In genomic region chr15:41928637-41929620, GRCh38 we compare ENCODE assay signal across 8 cellular contexts. TPM values are rescaled to one million over a fixed set of nuclear protein-coding genes. Genes with fewer than 3 reads are reported as not detected.
DNase-seq lines count a peak whose midpoint lies in the region; ATAC-seq and FAIRE-seq lines count a peak whose summit lies in the region.

No MANE protein-coding gene starts in this region.

- H3K36me3 Mint-ChIP-seq in dendritic cell treated with granulocyte-macrophage colony-stimulating factor and Interleukin-4, amounts not matched to agents 40 ng/mL and 50 ng/mL, for 4 days (ENCODE audit: low read depth): peaks cover 75% of the 10 kb centered on the region

- peak; percentile 72 for ATAC-seq in HG03108 (IDR thresholded peaks at IDR 0.05; ENCODE audit: unreplicated experiment)

- no peaks in the 10 kb centered on the region for H3K36me3 ChIP-seq in small intestine (ENCODE audit: control insufficient read depth in 2 of 2, insufficient read depth in 2 of 2, low read length in 2 of 2)

- H3K27ac ChIP-seq in small intestine (ENCODE audit: low read depth in 1 of 2, low read length in 1 of 2): peak overlapping the region in 1 of 2 donors; percentile 22

- DNase-seq in Ammon's horn (ENCODE audit: low spot score) (peak; percentile 41), GM19239 (ENCODE audit: insufficient read length, low spot score) (peak; percentile 51), frontal cortex (ENCODE audit: low spot score in 2 of 2) (no peak), NOMO-1 treated with DMSO at 0.1 percent for 48 hours (lab: John Stamatoyannopoulos, UW; ENCODE audit: unreplicated experiment) (no peak), small intestine (no peak)
- peak; percentile 38 for DNase-seq in stimulated activated CD8-positive, alpha-beta memory T cell treated with anti-CD3 and anti-CD28 coated beads, Interleukin-4, amount 100 ng/mL, for 48 hours

- H3K4me1 Mint-ChIP-seq in dendritic cell treated with granulocyte-macrophage colony-stimulating factor and Interleukin-4, amounts not matched to agents 40 ng/mL and 50 ng/mL, for 4 days (ENCODE audit: low read depth): peaks cover 72% of the 10 kb centered on the region

- no peaks in the 10 kb centered on the region for H3K27me3 ChIP-seq in small intestine (ENCODE audit: control insufficient read depth in 2 of 2, insufficient read depth in 2 of 2, low read length in 2 of 2)

- H3K4me1 ChIP-seq in small intestine (ENCODE audit: control insufficient read depth in 2 of 2, insufficient read depth in 1 of 2, low read depth in 1 of 2, low read length in 1 of 2): peaks cover 3 to 22% of the 10 kb centered on the region in 2 donors

- FAIRE-seq in GM19239 (lab: Jason Lieb, UNC) (peak; percentile 90), frontal cortex (lab: Jason Lieb, UNC) (no peak), small intestine (lab: Jason Lieb, UNC) (no peak)

- no peaks in the 10 kb centered on the region for H3K9me3 Mint-ChIP-seq in dendritic cell treated with granulocyte-macrophage colony-stimulating factor and Interleukin-4, amounts not matched to agents 40 ng/mL and 50 ng/mL, for 4 days

- H3K9me3 ChIP-seq in small intestine (ENCODE audit: control insufficient read depth, low read depth): no peaks in the 10 kb centered on the region

- WGBS in small intestine, 3 donors: 46 to 82% (median 71%) methylated on average over 16 of the region's 16 CpGs

- H3K4me3 Mint-ChIP-seq in dendritic cell treated with granulocyte-macrophage colony-stimulating factor and Interleukin-4, amounts not matched to agents 40 ng/mL and 50 ng/mL, for 4 days: no peak overlapping the region

- peak overlapping the region; percentile 75 for H3K27ac Mint-ChIP-seq in dendritic cell treated with granulocyte-macrophage colony-stimulating factor and Interleukin-4, amounts not matched to agents 40 ng/mL and 50 ng/mL, for 4 days

- intact Hi-C loops in dendritic cell treated with granulocyte-macrophage colony-stimulating factor and Interleukin-4, amounts not matched to agents 40 ng/mL and 50 ng/mL, for 4 days (cut with micrococcal nuclease): no loop called here

- H3K27me3 Mint-ChIP-seq in dendritic cell treated with granulocyte-macrophage colony-stimulating factor and Interleukin-4, amounts not matched to agents 40 ng/mL and 50 ng/mL, for 4 days: no peaks in the 10 kb centered on the region

- no peak overlapping the region for H3K4me3 ChIP-seq in small intestine (ENCODE audit: low read depth in 1 of 2, low read length in 2 of 2)

RNA-seq across cellular contexts. Expression of gene SPTBN5, which starts 35.1 kb away (rescaled TPM):
- total RNA-seq in frontal cortex: 0.41 TPM
- under 1 TPM; 0.45 to 0.60 (median 0.54) TPM for polyA plus RNA-seq in small intestine

RNA-seq across cellular contexts. Expression of gene EHD4, which starts 43.4 kb away (rescaled TPM):
- total RNA-seq in frontal cortex: 2.0 TPM
- polyA plus RNA-seq in small intestine: 10 to 100 TPM in 1 of 3 donors, 1 to 10 TPM in 2; 9.4 to 13.5 (median 9.5) TPM

Comparison
In these comparisons a context has a peak if more than half of its experiments do, and no peak if none do; other contexts are left out.
1. DNase-seq: peak in Ammon's horn (single experiment), GM19239 (single experiment) and stimulated activated CD8-positive, alpha-beta memory T cell treated with anti-CD3 and anti-CD28 coated beads, Interleukin-4, amount 100 ng/mL, for 48 hours (single experiment); none in frontal cortex (0 of 2), NOMO-1 treated with DMSO at 0.1 percent for 48 hours (single experiment) and small intestine (single experiment).